16 cellular contexts compared by ENCODE assay signal in the genomic region with DNA sequence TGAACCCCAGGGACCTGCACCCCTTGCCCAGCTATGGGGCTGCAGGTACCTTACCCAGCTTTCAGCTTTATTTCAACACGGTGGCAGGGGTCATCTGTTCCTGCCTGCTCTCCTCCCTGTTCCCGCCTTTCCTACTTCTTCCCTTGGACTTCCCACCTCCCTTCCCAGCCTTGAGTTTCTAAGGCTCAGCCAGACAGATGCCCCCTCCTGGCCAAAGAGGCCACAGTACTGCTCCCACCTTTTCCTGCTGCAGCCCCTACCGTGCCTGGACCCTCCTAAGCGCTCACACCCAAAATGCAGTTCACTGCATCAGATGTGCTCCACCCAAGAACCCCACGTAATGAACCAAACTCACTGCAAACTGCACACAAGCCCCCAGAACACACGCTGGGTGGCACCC. TPM values are rescaled to one million over a fixed set of nuclear protein-coding genes. Genes with fewer than 3 reads are reported as not detected.
DNase-seq lines count a peak whose midpoint lies in the region; ATAC-seq, FAIRE-seq and TF ChIP-seq lines count a peak whose summit lies in the region.
"Had no signal": no experiment of that assay in that cellular context is flagged by ENCODE, and none has a peak within 500 bp of the region (broad histone marks: within the 10 kb centered on the region; RNA-seq: fewer than 3 reads in every experiment).

No MANE protein-coding gene starts in this region.

- POLR2A ChIA-PET in BJ (lab: Charles Lee): no interaction called here

- TF ChIP-seq CTCF in BJ (IDR thresholded peaks at IDR 0.05; ENCODE audit: insufficient read depth, low read depth, low read length) (peak; percentile 45; the same call in 1 of the 2 replicates), adrenal gland (IDR thresholded peaks at IDR 0.05) (peak in 4 of 6 experiments; percentile 5 to 19 (median 13)), kidney (IDR thresholded peaks at IDR 0.05; ENCODE audit: borderline replicate concordance, extremely low read depth, insufficient read depth) (peak; percentile 16)

- H3K9me3 Mint-ChIP-seq in activated CD4-positive, alpha-beta T cell treated with anti-CD3 and anti-CD28 coated beads, Interleukin-2, amount 10 ng/mL, durations not matched to agents 24 days and 14 days: no peaks in the 10 kb centered on the region
- H3K9me3 Mint-ChIP-seq: activated naive CD4-positive, alpha-beta T cell treated with anti-CD3 and anti-CD28 coated beads, Interleukin-2, amount 10 ng/mL, durations not matched to agents 7 days and 5 days; naive B cell had no signal

- no peaks in the 10 kb centered on the region for H3K9me3 ChIP-seq in adrenal gland (replicated peaks in 1 of 3)
- no peaks in the 10 kb centered on the region for H3K9me3 ChIP-seq in kidney (ENCODE audit: control insufficient read depth in 1 of 2, low read length in 2 of 2)

- no peak for FAIRE-seq in kidney (lab: Jason Lieb, UNC)
- FAIRE-seq: GM18507 had no signal

- WGBS in adrenal gland, 4 donors: 80 to 85% (median 84%) methylated on average over 6 of the region's 6 CpGs

- H3K27me3 Mint-ChIP-seq in activated CD4-positive, alpha-beta T cell treated with anti-CD3 and anti-CD28 coated beads, Interleukin-2, amount 10 ng/mL, durations not matched to agents 24 days and 14 days: no peaks in the 10 kb centered on the region
- H3K27me3 Mint-ChIP-seq: activated naive CD4-positive, alpha-beta T cell treated with anti-CD3 and anti-CD28 coated beads, Interleukin-2, amount 10 ng/mL, durations not matched to agents 7 days and 5 days; naive B cell had no signal

- H3K4me1 Mint-ChIP-seq in activated CD4-positive, alpha-beta T cell treated with anti-CD3 and anti-CD28 coated beads, Interleukin-2, amount 10 ng/mL, durations not matched to agents 24 days and 14 days: peaks cover 7% of the 10 kb centered on the region
- H3K4me1 Mint-ChIP-seq: activated naive CD4-positive, alpha-beta T cell treated with anti-CD3 and anti-CD28 coated beads, Interleukin-2, amount 10 ng/mL, durations not matched to agents 7 days and 5 days had no signal

- ATAC-seq in left colon (no peak), GM18870 (IDR thresholded peaks at IDR 0.05; ENCODE audit: unreplicated experiment) (no peak)
- ATAC-seq: stimulated activated naive CD8-positive, alpha-beta T cell treated with anti-CD3 and anti-CD28 coated beads, Interleukin-15, Interleukin-2, amounts not matched to agents 100 U/mL and 50 U/mL, for 24 hours had no signal

- peaks cover 65% of the 10 kb centered on the region for H3K36me3 Mint-ChIP-seq in activated CD4-positive, alpha-beta T cell treated with anti-CD3 and anti-CD28 coated beads, Interleukin-2, amount 10 ng/mL, durations not matched to agents 24 days and 14 days (ENCODE audit: low read depth)

- H3K4me3 Mint-ChIP-seq in activated CD4-positive, alpha-beta T cell treated with anti-CD3 and anti-CD28 coated beads, Interleukin-2, amount 10 ng/mL, durations not matched to agents 24 days and 14 days: no peak overlapping the region
- H3K4me3 Mint-ChIP-seq: activated naive CD4-positive, alpha-beta T cell treated with anti-CD3 and anti-CD28 coated beads, Interleukin-2, amount 10 ng/mL, durations not matched to agents 7 days and 5 days had no signal

- DNase-seq in BJ (ENCODE audit: low read depth) (no peak), HCEC 1CT (peak; percentile 34), adrenal gland (no peak), kidney (no peak), NCI-H2107 treated with DMSO at 0.1 percent for 48 hours (lab: John Stamatoyannopoulos, UW; ENCODE audit: unreplicated experiment) (no peak), left colon (no peak)
- no peak for DNase-seq in activated CD4-positive, alpha-beta T cell treated with anti-CD3 and anti-CD28 coated beads, Interleukin-2, amount 10 ng/mL, durations not matched to agents 24 days and 14 days
- DNase-seq: activated CD4-positive, alpha-beta T cell treated with anti-CD3 and anti-CD28 coated beads for 48 hours; activated naive CD4-positive, alpha-beta T cell treated with anti-CD3 and anti-CD28 coated beads, Interleukin-2, amount 10 ng/mL, durations not matched to agents 7 days and 5 days; effector CD4-positive, alpha-beta T cell; Karpas-422; naive B cell; SHP77 treated with DMSO at 0.1 percent for 48 hours; stimulated activated naive CD8-positive, alpha-beta T cell treated with anti-CD3 and anti-CD28 coated beads, Interleukin-15, Interleukin-2, amounts not matched to agents 100 U/mL and 50 U/mL, for 24 hours had no signal

- H3K9ac ChIP-seq in kidney (ENCODE audit: low read length in 2 of 2): no peak overlapping the region

- H3K27ac ChIP-seq in adrenal gland: no peak overlapping the region
- H3K27ac ChIP-seq in kidney (ENCODE audit: low read depth in 2 of 2, low read length in 2 of 2): no peak overlapping the region

- CTCF ChIA-PET in BJ (lab: Yijun Ruan, JAX): interaction anchor here (0.9 to 1.6 kb wide), 4 partner anchors 9 to 48 kb away, joined by 3 to 6 read pairs (median 4); no protein-coding TSS in a partner anchor

- TF ChIP-seq POLR2A in adrenal gland (IDR thresholded peaks at IDR 0.05): no peak

- no peak overlapping the region for H3K27ac Mint-ChIP-seq in activated CD4-positive, alpha-beta T cell treated with anti-CD3 and anti-CD28 coated beads, Interleukin-2, amount 10 ng/mL, durations not matched to agents 24 days and 14 days
- H3K27ac Mint-ChIP-seq: activated naive CD4-positive, alpha-beta T cell treated with anti-CD3 and anti-CD28 coated beads, Interleukin-2, amount 10 ng/mL, durations not matched to agents 7 days and 5 days had no signal

- no peaks in the 10 kb centered on the region for H3K4me1 ChIP-seq in adrenal gland (replicated peaks in 1 of 2)
- H3K4me1 ChIP-seq in kidney (ENCODE audit: control insufficient read depth in 1 of 2, insufficient read depth in 1 of 2, low read depth in 1 of 2, low read length in 2 of 2): no peaks in the 10 kb centered on the region

- intact Hi-C loops in adrenal gland (cut with DNase I) (no loop called here), kidney (cut with DNase I) (no loop called here), left colon (cut with DNase I, micrococcal nuclease) (no loop called here)
- intact Hi-C loops in activated CD4-positive, alpha-beta T cell treated with anti-CD3 and anti-CD28 coated beads, Interleukin-2, amount 10 ng/mL, durations not matched to agents 24 days and 14 days (cut with micrococcal nuclease): no loop called here

- no peaks in the 10 kb centered on the region for H3K27me3 ChIP-seq in BJ (ENCODE audit: control insufficient read depth, insufficient read depth, low read length)
- no peaks in the 10 kb centered on the region for H3K27me3 ChIP-seq in adrenal gland

- H3K36me3 ChIP-seq in BJ (ENCODE audit: control insufficient read depth, insufficient read depth, low read length) (peaks cover 65% of the 10 kb centered on the region), adrenal gland (replicated peaks in 1 of 2) (peaks cover 0 to 94% of the 10 kb centered on the region in 2 donors), kidney (ENCODE audit: control insufficient read depth in 1 of 2, insufficient read depth in 2 of 2, low read length in 2 of 2) (peaks cover 28 to 47% of the 10 kb centered on the region in 2 donors)

- H3K4me3 ChIP-seq in BJ (ENCODE audit: low read depth, low read length) (no peak overlapping the region), adrenal gland (no peak overlapping the region), kidney (ENCODE audit: low read length in 2 of 2) (no peak overlapping the region)

RNA-seq across cellular contexts. Expression of a gene that starts 7.7 kb away (rescaled TPM):
- 33.7 and 49.7 TPM in 2 replicates for polyA plus RNA-seq in BJ (2011; rRNA removed)
- polyA minus RNA-seq in BJ (2011; rRNA and poly(A)+ RNA removed): 36.8 and 49.0 TPM in 2 replicates
- total RNA-seq in adrenal gland: 10 to 100 TPM; 22.4 to 58.9 (median 38.1) TPM
- 10 to 100 TPM; 39.2 to 97.7 (median 64.9) TPM for polyA plus RNA-seq in adrenal gland
- total RNA-seq in kidney: 65.5 TPM
- polyA plus RNA-seq in kidney (ENCODE audit: insufficient read depth, low read depth, low replicate concordance): 42.4 TPM
- total RNA-seq in left colon: 10 to 100 TPM; 42.8 to 48.5 TPM
- total RNA-seq in activated CD4-positive, alpha-beta T cell treated with anti-CD3 and anti-CD28 coated beads, Interleukin-2, amount 10 ng/mL, durations not matched to agents 24 days and 14 days: 190 and 192 TPM in 2 replicates

RNA-seq across cellular contexts. Expression of a gene that starts 9.0 kb away (rescaled TPM):
- polyA plus RNA-seq in BJ (2011; rRNA removed) (6.7 and 14.7 TPM in 2 replicates), adrenal gland (10 to 100 TPM in 2 of 3 donors, under 1 TPM in 1; 0.73 to 38.8 (median 25.4) TPM), kidney (ENCODE audit: insufficient read depth, low read depth, low replicate concordance) (6.9 TPM)
- polyA minus RNA-seq in BJ (2011; rRNA and poly(A)+ RNA removed): 2.2 and 5.6 TPM in 2 replicates
- total RNA-seq in adrenal gland (10 to 100 TPM in 1 of 8 donors, 1 to 10 TPM in 7; 3.2 to 15.9 (median 6.9) TPM), kidney (11.5 TPM), left colon (10 to 100 TPM in 1 of 2 donors, 1 to 10 TPM in 1; 9.9 to 13.1 TPM)
- total RNA-seq in activated CD4-positive, alpha-beta T cell treated with anti-CD3 and anti-CD28 coated beads, Interleukin-2, amount 10 ng/mL, durations not matched to agents 24 days and 14 days: 46.4 and 48.1 TPM in 2 replicates

RNA-seq across cellular contexts. Expression of a gene that starts 14.9 kb away (rescaled TPM):
- polyA plus RNA-seq in BJ (2011; rRNA removed) (0.48 and 0.88 TPM in 2 replicates), adrenal gland (10 to 100 TPM in 1 of 3 donors, 1 to 10 TPM in 1, under 1 TPM in 1; 0.05 to 10.5 (median 4.2) TPM), kidney (ENCODE audit: insufficient read depth, low read depth, low replicate concordance) (not detected)
- polyA minus RNA-seq in BJ (2011; rRNA and poly(A)+ RNA removed): 0.26 and 0.28 TPM in 2 replicates
- total RNA-seq in adrenal gland (1 to 10 TPM in 3 of 8 donors, under 1 TPM in 3, not detected in 2; 0.30 to 3.8 (median 1.1) TPM), kidney (14.3 TPM), left colon (under 1 TPM; 0.58 to 0.95 TPM)
- 1.8 and 2.8 TPM in 2 replicates for total RNA-seq in activated CD4-positive, alpha-beta T cell treated with anti-CD3 and anti-CD28 coated beads, Interleukin-2, amount 10 ng/mL, durations not matched to agents 24 days and 14 days

RNA-seq across cellular contexts. Expression of a gene that starts 27.6 kb away (rescaled TPM):
- polyA plus RNA-seq in BJ (2011; rRNA removed): 6.3 and 10.0 TPM in 2 replicates
- 6.5 and 11.6 TPM in 2 replicates for polyA minus RNA-seq in BJ (2011; rRNA and poly(A)+ RNA removed)
- 10 to 100 TPM in 7 of 8 donors, 1 to 10 TPM in 1; 7.9 to 30.8 (median 16.7) TPM for total RNA-seq in adrenal gland
- 10 to 100 TPM in 2 of 3 donors, 1 to 10 TPM in 1; 2.5 to 96.6 (median 32.7) TPM for polyA plus RNA-seq in adrenal gland
- 21.4 TPM for total RNA-seq in kidney
- polyA plus RNA-seq in kidney (ENCODE audit: insufficient read depth, low read depth, low replicate concordance): 13.3 TPM
- total RNA-seq in left colon: 1 to 10 TPM; 1.6 to 5.1 TPM
- not detected in 2 replicates for total RNA-seq in activated CD4-positive, alpha-beta T cell treated with anti-CD3 and anti-CD28 coated beads, Interleukin-2, amount 10 ng/mL, durations not matched to agents 24 days and 14 days

RNA-seq across cellular contexts. Expression of a gene that starts 30.5 kb away (rescaled TPM):
- polyA plus RNA-seq in BJ (2011; rRNA removed) (not detected in 2 replicates), adrenal gland (under 1 TPM in 2 of 3 donors, not detected in 1; 0.40 to 0.88 TPM), kidney (ENCODE audit: insufficient read depth, low read depth, low replicate concordance) (0.86 TPM)
- not detected in 2 replicates for polyA minus RNA-seq in BJ (2011; rRNA and poly(A)+ RNA removed)
- total RNA-seq in adrenal gland (under 1 TPM in 5 of 8 donors, not detected in 3; 0.13 to 0.28 (median 0.14) TPM), kidney (0.25 TPM), left colon (under 1 TPM in 1 of 2 donors, not detected in 1; 0.14 TPM)
- not detected in 2 replicates for total RNA-seq in activated CD4-positive, alpha-beta T cell treated with anti-CD3 and anti-CD28 coated beads, Interleukin-2, amount 10 ng/mL, durations not matched to agents 24 days and 14 days
